In genomic region chr6:13813011-13813410, GRCh38 we compare ENCODE assay signal across 8 cellular contexts. TPM values are rescaled to one million over a fixed set of nuclear protein-coding genes. Genes with fewer than 3 reads are reported as not detected.
DNase-seq lines count a peak whose midpoint lies in the region; TF ChIP-seq lines count a peak whose summit lies in the region.

No MANE protein-coding gene starts in this region.

- H3K27me3 ChIP-seq in HUES64 (ENCODE audit: insufficient read depth, low read length) (no peaks in the 10 kb centered on the region), mucosa of rectum (ENCODE audit: control insufficient read depth in 2 of 2, insufficient read depth in 2 of 2, low read length in 2 of 2) (no peaks in the 10 kb centered on the region)

- H3K4me1 ChIP-seq in HUES64 (ENCODE audit: insufficient read depth, low read length) (peaks cover 16% of the 10 kb centered on the region), mucosa of rectum (ENCODE audit: control insufficient read depth in 2 of 2, insufficient read depth in 2 of 2, low read length in 2 of 2) (peaks cover 30 to 35% of the 10 kb centered on the region in 2 donors)

- H3K4me3 Mint-ChIP-seq in brain: peak overlapping the region; percentile 90 to 97 (median 95)

- 62% methylated on average over 5 of the region's 7 CpGs for WGBS in HUES64

- H3K9me3 ChIP-seq in HUES64 (ENCODE audit: insufficient read depth, low read depth, low read length) (no peaks in the 10 kb centered on the region), mucosa of rectum (ENCODE audit: control insufficient read depth in 2 of 2, low read length in 2 of 2) (no peaks in the 10 kb centered on the region)

- H3K4me3 ChIP-seq in AG09309 (ENCODE audit: control insufficient read depth, low read depth, low read length) (peak overlapping the region; percentile 86), HUES64 (ENCODE audit: low read length) (peak overlapping the region; percentile 77), mucosa of rectum (ENCODE audit: low read length in 2 of 2) (peak overlapping the region; percentile 78 to 86)

- peak overlapping the region; percentile 51 to 97 (median 96) for H3K27ac Mint-ChIP-seq in brain

- peaks cover 8% of the 10 kb centered on the region; the same call in 1 of the 2 replicates for H3K36me3 ChIP-seq in HUES64 (ENCODE audit: insufficient read depth, low read length)
- H3K36me3 ChIP-seq in mucosa of rectum (ENCODE audit: control insufficient read depth in 2 of 2, insufficient read depth in 2 of 2, low read length in 2 of 2): peaks cover 0 to 2% of the 10 kb centered on the region in 2 donors

- no peak for DNase-seq in AG09309 (ENCODE audit: low read depth)
- DNase-seq in AG08396 (ENCODE audit: low spot score): no peak
- DNase-seq in retina: no peak
- DNase-seq in superior temporal gyrus (ENCODE audit: extremely low spot score): no peak
- DNase-seq in NK-92 treated with Interleukin-12 subunit alpha and Interleukin-12 subunit beta, amount 100 ng/mL, for 24 hours (lab: John Stamatoyannopoulos, UW): no peak

- no peak for TF ChIP-seq CTCF in AG09309 (IDR thresholded peaks at IDR 0.05; ENCODE audit: control insufficient read depth, insufficient read depth, low read depth, low read length, missing control alignments)
- TF ChIP-seq CTCF in brain (conservative IDR thresholded peaks at IDR 0.05): no peak

- peaks cover 39% of the 10 kb centered on the region for H3K4me1 Mint-ChIP-seq in brain

- H3K27ac ChIP-seq in HUES64 (ENCODE audit: low read depth, low read length) (no peak overlapping the region), mucosa of rectum (ENCODE audit: low read depth in 2 of 2, low read length in 2 of 2) (peak overlapping the region; percentile 95 to 97)

- H3K27me3 Mint-ChIP-seq in brain: peaks cover 4% of the 10 kb centered on the region

- H3K9ac ChIP-seq in HUES64 (ENCODE audit: low read depth, low read length): peak overlapping the region; percentile 92; the same call in 1 of the 2 replicates
- H3K9ac ChIP-seq in mucosa of rectum (ENCODE audit: low read depth in 1 of 2, low read length in 2 of 2): peak overlapping the region in 1 of 2 donors; percentile 81

- peaks cover 14% of the 10 kb centered on the region for H3K36me3 Mint-ChIP-seq in brain

- H3K9me3 Mint-ChIP-seq in brain: no peaks in the 10 kb centered on the region

RNA-seq across cellular contexts. Expression of gene MCUR1, which starts 1.3 kb away (rescaled TPM):
- 23.8 TPM for polyA plus RNA-seq in HUES64 (2013, experiment 1 of 2)
- polyA plus RNA-seq in HUES64 (2013, experiment 2 of 2): 34.3 TPM
- 19.8 TPM for polyA plus RNA-seq in brain (ENCODE audit: insufficient read depth, low read depth, low replicate concordance)
